Comparison of ENCODE assay signal across 21 cellular contexts in the genomic region with DNA sequence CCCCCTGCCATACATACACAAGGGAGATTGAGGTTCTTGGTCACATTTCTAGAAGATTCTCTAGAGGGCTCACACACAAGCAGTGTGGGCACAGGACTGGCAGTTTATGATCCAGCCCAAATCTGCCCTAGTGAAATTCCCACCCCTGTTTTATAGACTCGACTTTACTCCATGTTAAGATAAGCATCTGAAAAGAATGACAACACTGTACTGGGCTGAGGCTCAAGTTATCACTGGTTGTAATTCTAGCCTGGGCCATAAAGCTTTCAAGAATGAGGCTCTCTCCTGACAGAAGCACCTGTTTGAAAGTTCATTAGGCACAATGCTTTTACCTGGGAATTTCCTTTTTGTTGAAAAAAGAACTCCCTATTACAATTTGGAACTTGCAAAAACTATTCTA.
"Had no signal": no experiment of that assay in that cellular context is flagged by ENCODE, and none has a peak within 500 bp of the region (broad histone marks: within the 10 kb centered on the region; RNA-seq: fewer than 3 reads in every experiment).

No MANE protein-coding gene starts in this region.

- ATAC-seq: naive thymus-derived CD4-positive, alpha-beta T cell; right cardiac atrium; stimulated activated memory B cell treated with anti-CD40 and anti-IgM and Interleukin-4, amounts not matched to agents 10 μg/mL and 1 μg/mL and 100 μg/mL, for 72 hours; upper lobe of right lung had no signal

- H3K4me1 Mint-ChIP-seq: naive thymus-derived CD4-positive, alpha-beta T cell; stimulated activated memory B cell treated with anti-CD40 and anti-IgM and Interleukin-4, amounts not matched to agents 10 μg/mL and 1 μg/mL and 100 μg/mL, for 72 hours had no signal

- H3K4me3 ChIP-seq: coronary artery, heart left ventricle, left ventricle myocardium inferior, lung, testis, tibial nerve, upper lobe of right lung, vagina had no signal

- H3K27me3 Mint-ChIP-seq: naive thymus-derived CD4-positive, alpha-beta T cell; stimulated activated memory B cell treated with anti-CD40 and anti-IgM and Interleukin-4, amounts not matched to agents 10 μg/mL and 1 μg/mL and 100 μg/mL, for 72 hours; stimulated activated naive CD8-positive, alpha-beta T cell treated with anti-CD3 and anti-CD28 coated beads, Interleukin-15, Interleukin-2, amounts not matched to agents 100 ng/mL and 50 ng/mL, for 24 hours had no signal

- H3K27ac Mint-ChIP-seq: naive thymus-derived CD4-positive, alpha-beta T cell; stimulated activated memory B cell treated with anti-CD40 and anti-IgM and Interleukin-4, amounts not matched to agents 10 μg/mL and 1 μg/mL and 100 μg/mL, for 72 hours; stimulated activated naive CD8-positive, alpha-beta T cell treated with anti-CD3 and anti-CD28 coated beads, Interleukin-15, Interleukin-2, amounts not matched to agents 100 ng/mL and 50 ng/mL, for 24 hours had no signal

- H3K27me3 ChIP-seq: heart left ventricle, neutrophil, testis, tibial nerve, upper lobe of right lung, vagina had no signal

- H3K36me3 ChIP-seq: heart left ventricle, left ventricle myocardium inferior, neutrophil, tibial nerve, upper lobe of right lung, vagina had no signal

- DNase-seq: cerebellar nuclear complex; effector CD4-positive, alpha-beta T cell; heart left ventricle; hypothalamus; left ventricle myocardium inferior; mesenchymal stem cell; naive thymus-derived CD4-positive, alpha-beta T cell; posterior cingulate gyrus; right cardiac atrium; stimulated activated CD4-positive, alpha-beta T cell treated with anti-CD3 and anti-CD28 coated beads, Interleukin-4, amount 100 ng/mL, for 24 hours; testis; upper lobe of right lung had no signal

- FAIRE-seq: frontal cortex, islet of Langerhans had no signal

- H3K27ac ChIP-seq: coronary artery, left ventricle myocardium inferior, neutrophil, testis, tibial nerve, upper lobe of right lung, vagina had no signal

- H3K4me1 ChIP-seq: heart left ventricle, left ventricle myocardium inferior, testis, tibial nerve, upper lobe of right lung had no signal

- H3K4me3 Mint-ChIP-seq: naive thymus-derived CD4-positive, alpha-beta T cell; stimulated activated memory B cell treated with anti-CD40 and anti-IgM and Interleukin-4, amounts not matched to agents 10 μg/mL and 1 μg/mL and 100 μg/mL, for 72 hours; stimulated activated naive CD8-positive, alpha-beta T cell treated with anti-CD3 and anti-CD28 coated beads, Interleukin-15, Interleukin-2, amounts not matched to agents 100 ng/mL and 50 ng/mL, for 24 hours had no signal

- H3K36me3 Mint-ChIP-seq: naive thymus-derived CD4-positive, alpha-beta T cell; stimulated activated memory B cell treated with anti-CD40 and anti-IgM and Interleukin-4, amounts not matched to agents 10 μg/mL and 1 μg/mL and 100 μg/mL, for 72 hours had no signal

- H3K9me3 ChIP-seq: neutrophil, testis, upper lobe of right lung, vagina had no signal
